Comparison of ENCODE assay signal across 8 cellular contexts in genomic region chr2:75311993-75312392, GRCh38.
DNase-seq lines count a peak whose midpoint lies in the region; ATAC-seq, FAIRE-seq and TF ChIP-seq lines count a peak whose summit lies in the region.

No MANE protein-coding gene starts in this region.

- no peak overlapping the region for H3K23ac ChIP-seq in neuronal stem cell (ENCODE audit: low read depth, low read length, poor library complexity)

- peak; percentile 81 for FAIRE-seq in GM12878 (lab: Jason Lieb, UNC)

- intact Hi-C loops in GM12878 (cut with micrococcal nuclease; ENCODE audit: unreplicated experiment), result loop anchor here (1.0 to 10.0 kb wide), 5 partner anchors 92 to 295 kb away; no protein-coding TSS in a partner anchor

- DNase-seq in HL-60 (ENCODE audit: low read depth in 1 of 2, low spot score in 1 of 2), result no peak
- peak; percentile 89 for DNase-seq in GM12878 (ENCODE audit: low read depth, low spot score)
- no peak for DNase-seq in neuronal stem cell (ENCODE audit: low spot score)
- DNase-seq in stimulated activated CD4-positive, alpha-beta T cell treated with anti-CD3 and anti-CD28 coated beads, Interleukin-4, amount 100 ng/mL, for 4 hours, result no peak
- DNase-seq in cerebellar nuclear complex (lab: John Stamatoyannopoulos, UW), result no peak
- DNase-seq in activated effector memory CD4-positive, alpha-beta T cell treated with anti-CD3 and anti-CD28 coated beads, Interleukin-2, amount 50 U/mL, for 16 hours, result no peak

- H3K27ac ChIP-seq in HL-60 (replicated peaks) (no peak overlapping the region), GM12878 (ENCODE audit: control insufficient read depth, insufficient read depth) (no peak overlapping the region), neuronal stem cell (replicated peaks; ENCODE audit: low read length) (no peak overlapping the region)

- SMC1A ChIA-PET in GM12878 (lab: Charles Lee; ENCODE audit: uncharacterized antibody, unreplicated experiment), result interaction anchor here (0.9 to 4.6 kb wide), 6 partner anchors 13 to 156 kb away, joined by 3 to 19 read pairs (median 12); no protein-coding TSS in a partner anchor

- in situ Hi-C loops in GM12878 (cut with MboI), result no loop called here

- H3K4me2 ChIP-seq in GM12878 (ENCODE audit: control insufficient read depth, insufficient read depth) (peak overlapping the region; percentile 61), neuronal stem cell (ENCODE audit: insufficient read depth, low read length, poor library complexity, severe bottlenecking) (no peak overlapping the region)

- H2BK12ac ChIP-seq in neuronal stem cell (ENCODE audit: low read length), result no peak overlapping the region

- 0% methylated on average over 4 of the region's 4 CpGs for WGBS in GM12878 (ENCODE audit: insufficient coverage, insufficient replicate concordance, low lambda C conversion rate, missing lambda C conversion rate)
- no CpG with 5 or more reads among the region's 4 CpGs for WGBS in neuronal stem cell (ENCODE audit: extremely low coverage in 2 of 2, insufficient read length in 2 of 2, insufficient replicate concordance in 1 of 2), 2 donors

- H2BK15ac ChIP-seq in neuronal stem cell (ENCODE audit: low read length), result no peak overlapping the region

- H3K36me3 ChIP-seq in GM12878 (ENCODE audit: control insufficient read depth in 2 of 2, insufficient read depth in 2 of 2, low read length in 1 of 2), result no peaks in the 10 kb centered on the region
- H3K36me3 ChIP-seq in neuronal stem cell (replicated peaks in 1 of 2; ENCODE audit: control insufficient read depth in 2 of 2, insufficient read depth in 2 of 2, low read length in 2 of 2), result no peaks in the 10 kb centered on the region

- H3K4me1 ChIP-seq in GM12878 (ENCODE audit: control insufficient read depth, insufficient read depth, low read length) (peaks cover 9% of the 10 kb centered on the region), neuronal stem cell (ENCODE audit: control insufficient read depth in 2 of 2, insufficient read depth in 1 of 2, low read depth in 1 of 2, low read length in 2 of 2) (no peaks in the 10 kb centered on the region)

- CTCF ChIA-PET in GM12878 (lab: Yijun Ruan, JAX), result interaction anchor here (0.6 to 6.0 kb wide), 6 partner anchors 11 to 836 kb away, joined by 3 to 45 read pairs (median 4); no protein-coding TSS in a partner anchor

- H2AFZ ChIP-seq in GM12878 (ENCODE audit: control insufficient read depth, low read depth, low read length) (no peak overlapping the region), neuronal stem cell (ENCODE audit: low read length) (no peak overlapping the region)

- POLR2A ChIA-PET in GM12878 (lab: Charles Lee), result interaction anchor here (0.8 kb wide), 1 partner anchor 35 kb away, joined by 3 read pairs; no protein-coding TSS in a partner anchor

- no peak overlapping the region for H3K9ac ChIP-seq in GM12878 (ENCODE audit: control insufficient read depth, insufficient read depth, low read length)
- H3K9ac ChIP-seq in neuronal stem cell (ENCODE audit: low read depth, low read length, poor library complexity), result no peak overlapping the region

- no peaks in the 10 kb centered on the region; the same call in 1 of the 3 replicates for H3K9me3 ChIP-seq in GM12878 (replicated peaks; ENCODE audit: control insufficient read depth, insufficient read depth, low read length)
- H3K9me3 ChIP-seq in neuronal stem cell (replicated peaks in 1 of 2; ENCODE audit: control insufficient read depth in 2 of 2, insufficient read depth in 1 of 2, low read depth in 1 of 2, low read length in 2 of 2), result no peaks in the 10 kb centered on the region

- no peak overlapping the region for H3K18ac ChIP-seq in neuronal stem cell (ENCODE audit: low read length)

- no peak overlapping the region for H2AK5ac ChIP-seq in neuronal stem cell (ENCODE audit: low read depth, low read length)

- H3K14ac ChIP-seq in neuronal stem cell (ENCODE audit: low read length), result no peak overlapping the region

- no peaks in the 10 kb centered on the region for H3K79me2 ChIP-seq in GM12878 (ENCODE audit: control insufficient read depth, insufficient read depth, low read length)

- RAD21 ChIA-PET in GM12878 (lab: Charles Lee; ENCODE audit: unreplicated experiment), result interaction anchor here (1.1 to 1.8 kb wide), 3 partner anchors 13 to 93 kb away, joined by 3 to 6 read pairs (median 3); no protein-coding TSS in a partner anchor

- H4K91ac ChIP-seq in neuronal stem cell (ENCODE audit: low read depth, low read length, poor library complexity), result no peak overlapping the region

- no peak overlapping the region for H4K8ac ChIP-seq in neuronal stem cell (ENCODE audit: low read depth, low read length)

- peak; percentile 28 to 76; a peak in 3 of 4 replicates for TF ChIP-seq EP300 in GM12878 (IDR thresholded peaks at IDR 0.05; ENCODE audit: borderline replicate concordance in 1 of 2, control insufficient read depth in 1 of 2, low read depth in 2 of 2, low read length in 2 of 2)

- no TSS peak for BruUV-seq in GM12878 (replicated peaks; lab: Mats Ljungman, UMichigan)

- H3K4me3 ChIP-seq in HL-60 (replicated peaks; ENCODE audit: insufficient read depth, low read length), result no peak overlapping the region
- no peak overlapping the region for H3K4me3 ChIP-seq in GM12878
- H3K4me3 ChIP-seq in neuronal stem cell (ENCODE audit: low read length in 2 of 2), result no peak overlapping the region

- no peaks in the 10 kb centered on the region for H4K20me1 ChIP-seq in GM12878 (ENCODE audit: control insufficient read depth, insufficient read depth)

- TF ChIP-seq CTCF in HL-60 (IDR thresholded peaks at IDR 0.05; ENCODE audit: insufficient read depth, low read length), result peak; percentile 12
- TF ChIP-seq CTCF in GM12878 (IDR thresholded peaks at IDR 0.05 in 2 of 3, conservative IDR thresholded peaks at IDR 0.05 in 1 of 3; ENCODE audit: control insufficient read depth in 2 of 3, extremely low read depth in 1 of 3, insufficient read depth in 1 of 3, low read depth in 3 of 3, low read length in 3 of 3), result peak; percentile 84 to 89 (median 85)

- no peak overlapping the region for H2BK120ac ChIP-seq in neuronal stem cell (ENCODE audit: low read depth, low read length)

- ATAC-seq in GM18498 (IDR thresholded peaks at IDR 0.05; ENCODE audit: unreplicated experiment), result peak; percentile 100
- peak; percentile 100 for ATAC-seq in GM21619 (IDR thresholded peaks at IDR 0.05; ENCODE audit: unreplicated experiment)
- ATAC-seq in GM12878, result peak; percentile 100

- H3K27me3 ChIP-seq in HL-60 (ENCODE audit: insufficient read depth, poor library complexity, severe bottlenecking), result no peaks in the 10 kb centered on the region
- no peaks in the 10 kb centered on the region for H3K27me3 ChIP-seq in GM12878 (replicated peaks in 1 of 2; ENCODE audit: control insufficient read depth in 2 of 2, insufficient read depth in 2 of 2, low read length in 1 of 2)
- H3K27me3 ChIP-seq in neuronal stem cell (ENCODE audit: control insufficient read depth in 3 of 3, insufficient read depth in 3 of 3, low read depth in 1 of 3, low read length in 3 of 3), result no peaks in the 10 kb centered on the region

- no peaks in the 10 kb centered on the region for H3K79me1 ChIP-seq in neuronal stem cell (ENCODE audit: low read depth, low read length)

- TF ChIP-seq RAD21 in GM12878 (IDR thresholded peaks at IDR 0.05; ENCODE audit: insufficient read depth, low read depth, low read length), result peak; percentile 79

- TF ChIP-seq POLR2A in GM12878 (IDR thresholded peaks at IDR 0.05; ENCODE audit: low read depth, low read length), result no peak

- H2BK5ac ChIP-seq in neuronal stem cell (ENCODE audit: low read length), result no peak overlapping the region

- H3K4ac ChIP-seq in neuronal stem cell (ENCODE audit: low read length), result no peak overlapping the region

TF ChIP-seq in GM12878, 131 proteins besides CTCF, POLR2A, EP300 and RAD21 (continues in another document):
- no peak; the same call in 1 of the 2 replicates for TF ChIP-seq PKNOX1 (IDR thresholded peaks at IDR 0.05)
- no peak for TF ChIP-seq HSF1 (IDR thresholded peaks at IDR 0.05; ENCODE audit: low read depth, low read length)
- TF ChIP-seq NBN (IDR thresholded peaks at IDR 0.05), result peak; percentile 88
- TF ChIP-seq ZNF217 (IDR thresholded peaks at IDR 0.05), result no peak; the same call in 1 of the 2 replicates
